In the genomic region with DNA sequence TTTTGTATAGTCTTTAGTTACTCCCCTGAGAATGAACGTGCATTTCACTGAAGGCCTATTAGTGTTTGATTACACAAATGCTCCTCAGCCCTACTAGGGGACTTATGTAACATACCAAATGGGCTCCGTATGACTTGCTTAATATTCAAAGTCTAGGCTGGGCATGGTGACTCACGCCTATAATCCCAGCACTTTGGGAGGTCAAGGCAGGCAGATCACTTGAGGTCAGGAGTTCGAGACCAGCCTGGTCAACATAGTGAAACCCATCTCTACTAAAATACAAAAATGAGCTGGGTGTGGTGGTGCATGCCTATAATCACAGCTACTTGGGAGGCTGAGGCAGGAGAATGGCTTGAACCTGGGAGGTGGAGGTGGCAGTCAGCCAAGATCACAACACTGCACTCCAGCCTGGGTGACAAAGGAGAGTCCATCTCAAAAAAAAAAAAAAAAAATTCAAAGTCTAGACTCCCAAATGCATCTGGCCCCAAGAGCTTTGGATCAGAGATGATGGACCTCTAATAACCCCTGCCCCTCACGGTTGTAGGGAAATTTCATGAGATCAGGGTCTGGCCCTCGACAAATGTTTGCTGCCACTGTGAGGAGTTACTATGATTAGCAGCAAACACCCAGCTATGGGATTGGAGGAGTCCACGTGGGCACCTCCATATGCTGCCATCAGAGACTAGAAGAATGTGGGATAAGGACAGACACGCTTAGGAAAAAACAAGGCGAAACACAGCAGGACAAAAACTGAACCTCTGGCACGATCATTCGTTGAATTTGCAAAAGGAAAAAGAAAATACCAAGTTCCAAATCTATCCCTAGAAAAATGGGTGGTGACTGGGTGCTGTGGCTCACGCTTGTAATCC, we compare ENCODE assay signal across 22 cellular contexts. TPM values are rescaled to one million over a fixed set of nuclear protein-coding genes. Genes with fewer than 3 reads are reported as not detected.
DNase-seq lines count a peak whose midpoint lies in the region; ATAC-seq and TF ChIP-seq lines count a peak whose summit lies in the region.
"Had no signal": no experiment of that assay in that cellular context is flagged by ENCODE, and none has a peak within 500 bp of the region (broad histone marks: within the 10 kb centered on the region; RNA-seq: fewer than 3 reads in every experiment).

No MANE protein-coding gene starts in this region.

- H3K36me3 ChIP-seq in GM23248 (ENCODE audit: low read depth) = 0 out of 2 replicates have a peak, but pooled peaks cover 7% of the 10 kb centered on the region
- H3K36me3 ChIP-seq: BLaER1, pancreas had no signal

- H3K4me3 Mint-ChIP-seq in CD14-positive monocyte = no peak overlapping the region
- H3K4me3 Mint-ChIP-seq: naive B cell; stimulated activated effector memory CD8-positive, alpha-beta T cell treated with anti-CD3 and anti-CD28 coated beads, Interleukin-12 subunit alpha, Interleukin-12 subunit beta, amount 100 ng/mL, for 72 hours had no signal

- H3K9me3 Mint-ChIP-seq in CD14-positive monocyte = peaks cover 0 to 6% (median under 1%) of the 10 kb centered on the region in 7 donors
- H3K9me3 Mint-ChIP-seq: stimulated activated effector memory CD8-positive, alpha-beta T cell treated with anti-CD3 and anti-CD28 coated beads, Interleukin-12 subunit alpha, Interleukin-12 subunit beta, amount 100 ng/mL, for 72 hours had no signal

- H3K9ac ChIP-seq in GM23248 = no peak overlapping the region
- H3K9ac ChIP-seq: BLaER1 had no signal

- H3K27me3 Mint-ChIP-seq in CD14-positive monocyte (ENCODE audit: low read depth in 3 of 3) = peaks cover 21 to 37% (median 25%) of the 10 kb centered on the region in 3 donors

- H2AFZ ChIP-seq in GM23248 = no peak overlapping the region

- intact Hi-C loops in CD14-positive monocyte (cut with micrococcal nuclease) = no loop called here

- H3K9me2 ChIP-seq in GM23248 (ENCODE audit: insufficient read depth) = no peaks in the 10 kb centered on the region

- peak; percentile 17 for ATAC-seq in esophagus mucosa
- ATAC-seq in HG03520 (IDR thresholded peaks at IDR 0.05; ENCODE audit: unreplicated experiment) = no peak
- ATAC-seq: pancreas; sciatic nerve; stimulated activated effector memory CD8-positive, alpha-beta T cell treated with anti-CD3 and anti-CD28 coated beads, Interleukin-12 subunit alpha, Interleukin-12 subunit beta, amount 100 ng/mL, for 72 hours had no signal

- no peak overlapping the region for H3K27ac Mint-ChIP-seq in CD14-positive monocyte
- H3K27ac Mint-ChIP-seq: stimulated activated effector memory CD8-positive, alpha-beta T cell treated with anti-CD3 and anti-CD28 coated beads, Interleukin-12 subunit alpha, Interleukin-12 subunit beta, amount 100 ng/mL, for 72 hours had no signal

- peak; percentile 53 for DNase-seq in GM23248
- DNase-seq in NCI-H1436 treated with DMSO at 0.1 percent for 48 hours (lab: John Stamatoyannopoulos, UW) = peak; percentile 11
- DNase-seq in renal cortical epithelial cell (ENCODE audit: low read depth) = peak; percentile 65
- DNase-seq in NCI-H2081 (lab: John Stamatoyannopoulos, UW) = no peak
- DNase-seq in CD14-positive monocyte (ENCODE audit: low spot score) = no peak
- DNase-seq: effector CD8-positive, alpha-beta T cell; GDM1; Kasumi-1; mammary epithelial cell; naive B cell; NCI-H146; NCI-H2227 treated with DMSO at 0.1 percent for 48 hours; NK-92 treated with Interleukin-12 subunit alpha and Interleukin-12 subunit beta, amount 100 ng/mL, for 24 hours; pancreas; T1000; tibial artery had no signal

- H3K4me1 ChIP-seq in GM23248 (ENCODE audit: insufficient read depth) = 0 out of 2 replicates have a peak, but pooled peaks cover 5% of the 10 kb centered on the region
- H3K4me1 ChIP-seq: BLaER1 had no signal

- no peak overlapping the region for H3K27ac ChIP-seq in GM23248
- H3K27ac ChIP-seq: BLaER1, pancreas, tibial artery had no signal

- peaks cover 0 to under 1% of the 10 kb centered on the region in 2 donors for H3K36me3 Mint-ChIP-seq in CD14-positive monocyte

- H4K20me1 ChIP-seq in GM23248 (ENCODE audit: insufficient read depth) = no peaks in the 10 kb centered on the region
- H4K20me1 ChIP-seq: BLaER1 had no signal

- H3K79me2 ChIP-seq in GM23248 (ENCODE audit: insufficient read depth) = peaks cover 50% of the 10 kb centered on the region

- H3F3A ChIP-seq in GM23248 (ENCODE audit: insufficient read depth) = peaks cover 11% of the 10 kb centered on the region

- H3K9me3 ChIP-seq in GM23248 (ENCODE audit: low read depth) = no peaks in the 10 kb centered on the region
- H3K9me3 ChIP-seq: BLaER1, pancreas, tibial artery had no signal

- no peak for TF ChIP-seq CTCF in CD14-positive monocyte (IDR thresholded peaks at IDR 0.05)

- 66 to 73% methylated on average over 12 of the region's 12 CpGs for WGBS in GM23248 (ENCODE audit: low coverage in 1 of 2, low lambda C conversion rate in 2 of 2, missing lambda C conversion rate in 2 of 2), 2 experiments

- H3K4me3 ChIP-seq in GM23248 = no peak overlapping the region
- H3K4me3 ChIP-seq: BLaER1, pancreas, tibial artery had no signal

- peaks cover under 1% of the 10 kb centered on the region for H3K4me1 Mint-ChIP-seq in CD14-positive monocyte

- H3K4me2 ChIP-seq in GM23248 (ENCODE audit: unreplicated experiment) = no peak overlapping the region
- H3K4me2 ChIP-seq: BLaER1 had no signal

- no peaks in the 10 kb centered on the region for H3K27me3 ChIP-seq in GM23248 (replicated peaks; ENCODE audit: insufficient read depth)
- H3K27me3 ChIP-seq: pancreas, tibial artery had no signal

- in situ Hi-C loops in GM23248 (cut with MboI) = no loop called here

RNA-seq across cellular contexts. Expression of gene FBXO17, which starts 4.6 kb away (rescaled TPM):
- total RNA-seq in GM23248 (2014; rRNA removed; shearing (Covaris generic)) = 36.4 and 47.6 TPM in 2 replicates
- polyA plus RNA-seq in GM23248 (2016; fragmentation: Nextera tagmentation; extraction: Ambion mirVana) = 30.3 and 30.9 TPM in 2 replicates
- 4.7 TPM for total RNA-seq in esophagus mucosa
- 25.2 and 82.6 TPM in 2 replicates for total RNA-seq in renal cortical epithelial cell
- polyA plus RNA-seq in CD14-positive monocyte = not detected

RNA-seq across cellular contexts. Expression of gene MRPS12, which starts 40.2 kb away (rescaled TPM):
- total RNA-seq in GM23248 (2014; rRNA removed; shearing (Covaris generic)) = 18.8 and 33.5 TPM in 2 replicates
- 68.9 and 69.6 TPM in 2 replicates for polyA plus RNA-seq in GM23248 (2016; fragmentation: Nextera tagmentation; extraction: Ambion mirVana)
- 60.4 TPM for total RNA-seq in esophagus mucosa
- 38.4 and 49.8 TPM in 2 replicates for total RNA-seq in renal cortical epithelial cell
- polyA plus RNA-seq in CD14-positive monocyte = 10 to 100 TPM; 73.0 to 81.5 TPM

RNA-seq across cellular contexts. Expression of gene SARS2, which starts 40.3 kb away (rescaled TPM):
- total RNA-seq in GM23248 (2014; rRNA removed; shearing (Covaris generic)) = 18.0 and 33.2 TPM in 2 replicates
- polyA plus RNA-seq in GM23248 (2016; fragmentation: Nextera tagmentation; extraction: Ambion mirVana) (18.4 and 20.0 TPM in 2 replicates), CD14-positive monocyte (1 to 10 TPM; 8.1 to 8.3 TPM)
- total RNA-seq in esophagus mucosa (24.1 TPM), renal cortical epithelial cell (16.8 and 17.0 TPM in 2 replicates)

RNA-seq across cellular contexts. Expression of gene CCER2, which starts 58.9 kb away (rescaled TPM):
- total RNA-seq in GM23248 (2014; rRNA removed; shearing (Covaris generic)) = not detected in 2 replicates
- not detected in 2 replicates for polyA plus RNA-seq in GM23248 (2016; fragmentation: Nextera tagmentation; extraction: Ambion mirVana)
- total RNA-seq in esophagus mucosa = 1.4 TPM
- total RNA-seq in renal cortical epithelial cell = 0.15 TPM in 1 of 2 replicates, not detected in the other
- polyA plus RNA-seq in CD14-positive monocyte = not detected
- total RNA-seq: RPMI7951 had no signal

Comparison
In these comparisons a context has a peak if more than half of its experiments do, and no peak if none do; other contexts are left out.
1. DNase-seq: peak in GM23248 (single experiment), NCI-H1436 treated with DMSO at 0.1 percent for 48 hours (single experiment) and renal cortical epithelial cell (single experiment); none in NCI-H2081 (0 of 2) and CD14-positive monocyte (single experiment).